26 cellular contexts compared by ENCODE assay signal in genomic region chr1:56837244-56837926, GRCh38. TPM values are rescaled to one million over a fixed set of nuclear protein-coding genes. Genes with fewer than 3 reads are reported as not detected.
DNase-seq lines count a peak whose midpoint lies in the region; ATAC-seq and TF ChIP-seq lines count a peak whose summit lies in the region.
"Had no signal": no experiment of that assay in that cellular context is flagged by ENCODE, and none has a peak within 500 bp of the region (broad histone marks: within the 10 kb centered on the region; RNA-seq: fewer than 3 reads in every experiment).

No MANE protein-coding gene starts in this region.

- no peak overlapping the region for H3K27ac Mint-ChIP-seq in neural progenitor cell
- H3K27ac Mint-ChIP-seq: activated CD4-positive, alpha-beta memory T cell treated with anti-CD3 and anti-CD28 coated beads, Interleukin-2, amount 10 ng/mL, durations not matched to agents 7 days and 5 days; dendritic cell treated with granulocyte-macrophage colony-stimulating factor and Interleukin-4, amounts not matched to agents 40 ng/mL and 50 ng/mL, for 4 days had no signal

- H3K9ac ChIP-seq in neural progenitor cell = no peak overlapping the region

- H3K4me1 ChIP-seq in neural progenitor cell = peaks cover 9% of the 10 kb centered on the region
- H3K4me1 ChIP-seq: gastrocnemius medialis, prostate gland, tibial nerve had no signal

- H3K4me3 Mint-ChIP-seq in neural progenitor cell = no peak overlapping the region
- H3K4me3 Mint-ChIP-seq: activated CD4-positive, alpha-beta memory T cell treated with anti-CD3 and anti-CD28 coated beads, Interleukin-2, amount 10 ng/mL, durations not matched to agents 7 days and 5 days; dendritic cell treated with granulocyte-macrophage colony-stimulating factor and Interleukin-4, amounts not matched to agents 40 ng/mL and 50 ng/mL, for 4 days; neural crest cell had no signal

- no peaks in the 10 kb centered on the region for H3K36me3 Mint-ChIP-seq in neural progenitor cell

- no peak for ATAC-seq in GM18909 (IDR thresholded peaks at IDR 0.05; ENCODE audit: poor library complexity, unreplicated experiment)
- ATAC-seq: gastrocnemius medialis; HCT116; stimulated activated naive CD8-positive, alpha-beta T cell treated with anti-CD3 and anti-CD28 coated beads, Interleukin-15, Interleukin-2, amounts not matched to agents 100 U/mL and 50 U/mL, for 24 hours had no signal

- no peaks in the 10 kb centered on the region for H3K9me3 ChIP-seq in neural progenitor cell (ENCODE audit: low read depth)
- H3K9me3 ChIP-seq: gastrocnemius medialis, prostate gland had no signal

- H2AFZ ChIP-seq in neural progenitor cell (replicated peaks) = no peak overlapping the region

- H3K4me2 ChIP-seq in neural progenitor cell = peak overlapping the region; percentile 20
- H3K4me2 ChIP-seq: smooth muscle cell had no signal

- DNase-seq in ELR (ENCODE audit: low read depth) (peak; percentile 32), NCI-H1105 treated with DMSO at 0.1 percent for 48 hours (lab: John Stamatoyannopoulos, UW) (peak; percentile 33), epithelial cell of proximal tubule (ENCODE audit: low read depth) (peak; percentile 90), neural progenitor cell (ENCODE audit: low spot score) (peak; percentile 56), HPDE6-E6E7 (ENCODE audit: extremely low spot score) (no peak), GM13977 (ENCODE audit: low spot score) (no peak)
- DNase-seq: activated CD4-positive, alpha-beta memory T cell treated with anti-CD3 and anti-CD28 coated beads, Interleukin-2, amount 10 ng/mL, durations not matched to agents 7 days and 5 days; activated CD4-positive, CD25-positive, alpha-beta regulatory T cell; activated naive CD4-positive, alpha-beta T cell treated with Interleukin-2 at 50 U/mL for 16 hours; activated T-cell treated with anti-CD3 and anti-CD28 coated beads, Interleukin-2, amount 50 U/mL, for 1 hour; amniotic stem cell; DND-41; gastrocnemius medialis; NCI-H1436; NCI-H2227 treated with DMSO at 0.1 percent for 48 hours; stimulated activated CD4-positive, alpha-beta T cell treated with anti-CD3 and anti-CD28 coated beads, Interleukin-4, amount 100 ng/mL, for 1 hour; stimulated activated naive CD8-positive, alpha-beta T cell treated with anti-CD3 and anti-CD28 coated beads, Interleukin-15, Interleukin-2, amounts not matched to agents 100 U/mL and 50 U/mL, for 24 hours; T-helper 2 cell had no signal

- TF ChIP-seq CTCF in epithelial cell of proximal tubule (conservative IDR thresholded peaks at IDR 0.05; ENCODE audit: low read depth, low read length) (no peak), neural progenitor cell (IDR thresholded peaks at IDR 0.05) (no peak), GM13977 (IDR thresholded peaks at IDR 0.05; ENCODE audit: extremely low read depth, insufficient read depth, missing control alignments) (no peak)

- H3K27me3 ChIP-seq in neural progenitor cell = no peaks in the 10 kb centered on the region
- H3K27me3 ChIP-seq: gastrocnemius medialis, tibial nerve had no signal

- H3K36me3 ChIP-seq in neural progenitor cell = no peaks in the 10 kb centered on the region
- H3K36me3 ChIP-seq: gastrocnemius medialis, prostate gland, tibial nerve had no signal

- in situ Hi-C loops in GM13977 (cut with MboI; ENCODE audit: low pct_unique_long_range_greater_than_20kb, low sequenced_read_pairs, unreplicated experiment) = loop anchor here (25.0 kb wide), 1 partner anchor 1200 kb away; no protein-coding TSS in a partner anchor

- H3F3A ChIP-seq in neural progenitor cell (ENCODE audit: low read depth) = peaks cover 3% of the 10 kb centered on the region

- H3K27me3 Mint-ChIP-seq in neural progenitor cell (ENCODE audit: insufficient read depth, low read depth) = peaks cover 6% of the 10 kb centered on the region
- H3K27me3 Mint-ChIP-seq: activated CD4-positive, alpha-beta memory T cell treated with anti-CD3 and anti-CD28 coated beads, Interleukin-2, amount 10 ng/mL, durations not matched to agents 7 days and 5 days had no signal

- H3K4me3 ChIP-seq in epithelial cell of proximal tubule (ENCODE audit: low read depth, low read length) (no peak overlapping the region), neural progenitor cell (no peak overlapping the region)
- H3K4me3 ChIP-seq: gastrocnemius medialis, prostate gland, smooth muscle cell, tibial nerve had no signal

- H3K9me3 Mint-ChIP-seq in neural progenitor cell = peaks cover 5% of the 10 kb centered on the region
- H3K9me3 Mint-ChIP-seq: activated CD4-positive, alpha-beta memory T cell treated with anti-CD3 and anti-CD28 coated beads, Interleukin-2, amount 10 ng/mL, durations not matched to agents 7 days and 5 days; dendritic cell treated with granulocyte-macrophage colony-stimulating factor and Interleukin-4, amounts not matched to agents 40 ng/mL and 50 ng/mL, for 4 days had no signal

- no peaks in the 10 kb centered on the region for H4K20me1 ChIP-seq in neural progenitor cell (ENCODE audit: low read depth)

- no peak overlapping the region for H3K27ac ChIP-seq in neural progenitor cell
- H3K27ac ChIP-seq: gastrocnemius medialis, prostate gland, tibial nerve had no signal

- H3K4me1 Mint-ChIP-seq in neural progenitor cell = peaks cover 9% of the 10 kb centered on the region
- H3K4me1 Mint-ChIP-seq: activated CD4-positive, alpha-beta memory T cell treated with anti-CD3 and anti-CD28 coated beads, Interleukin-2, amount 10 ng/mL, durations not matched to agents 7 days and 5 days had no signal

- no peaks in the 10 kb centered on the region for H3K79me2 ChIP-seq in neural progenitor cell (ENCODE audit: low read depth)

RNA-seq across cellular contexts. Expression of gene C8A, which starts 17.2 kb away (rescaled TPM):
- total RNA-seq in epithelial cell of proximal tubule (not detected in 2 replicates), neural progenitor cell (ENCODE audit: low replicate concordance) (not detected in 2 replicates)
- total RNA-seq: activated CD4-positive, alpha-beta memory T cell treated with anti-CD3 and anti-CD28 coated beads, Interleukin-2, amount 10 ng/mL, durations not matched to agents 7 days and 5 days; cardiac septum; neural crest cell; prostate gland; smooth muscle cell; tibial nerve had no signal

RNA-seq across cellular contexts. Expression of gene FYB2, which starts 18.2 kb away (rescaled TPM):
- total RNA-seq in epithelial cell of proximal tubule = not detected in 2 replicates
- total RNA-seq in neural progenitor cell (ENCODE audit: low replicate concordance) = 5.0 and 8.9 TPM in 2 replicates
- total RNA-seq: activated CD4-positive, alpha-beta memory T cell treated with anti-CD3 and anti-CD28 coated beads, Interleukin-2, amount 10 ng/mL, durations not matched to agents 7 days and 5 days; neural crest cell; tibial nerve had no signal

Comparison
In these comparisons a context has a peak if more than half of its experiments do, and no peak if none do; other contexts are left out.
1. DNase-seq: peak in ELR (single experiment), NCI-H1105 treated with DMSO at 0.1 percent for 48 hours (single experiment), epithelial cell of proximal tubule (single experiment) and neural progenitor cell (single experiment); none in HPDE6-E6E7 (single experiment) and GM13977 (single experiment).